ENCODE assay signal across 11 cellular contexts in the genomic region with DNA sequence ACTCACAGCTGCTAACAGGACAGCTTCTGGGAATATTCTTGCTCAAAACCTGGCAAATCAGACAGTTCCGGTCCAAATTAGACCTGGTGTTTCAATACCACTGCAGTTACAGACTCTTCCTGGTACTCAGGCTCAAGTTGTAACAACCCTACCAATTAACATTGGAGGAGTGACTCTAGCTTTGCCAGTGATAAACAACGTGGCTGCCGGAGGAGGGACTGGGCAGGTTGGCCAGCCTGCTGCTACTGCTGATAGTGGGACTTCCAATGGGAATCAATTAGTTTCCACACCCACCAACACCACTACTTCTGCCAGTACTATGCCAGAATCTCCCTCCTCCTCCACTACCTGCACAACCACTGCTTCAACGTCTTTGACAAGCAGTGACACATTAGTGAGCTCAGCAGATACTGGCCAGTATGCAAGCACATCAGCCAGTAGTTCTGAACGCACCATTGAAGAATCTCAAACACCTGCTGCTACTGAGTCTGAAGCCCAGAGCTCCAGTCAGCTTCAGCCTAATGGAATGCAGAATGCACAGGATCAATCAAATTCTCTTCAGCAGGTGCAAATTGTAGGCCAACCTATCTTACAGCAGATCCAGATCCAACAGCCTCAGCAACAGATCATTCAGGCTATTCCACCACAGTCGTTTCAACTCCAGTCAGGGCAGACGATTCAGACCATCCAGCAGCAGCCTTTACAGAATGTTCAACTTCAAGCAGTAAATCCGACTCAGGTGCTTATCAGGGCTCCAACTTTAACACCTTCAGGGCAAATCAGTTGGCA. TPM values are rescaled to one million over a fixed set of nuclear protein-coding genes. Genes with fewer than 3 reads are reported as not detected.
DNase-seq lines count a peak whose midpoint lies in the region; ATAC-seq and TF ChIP-seq lines count a peak whose summit lies in the region.
"Had no signal": no experiment of that assay in that cellular context is flagged by ENCODE, and none has a peak within 500 bp of the region (broad histone marks: within the 10 kb centered on the region; RNA-seq: fewer than 3 reads in every experiment).

No MANE protein-coding gene starts in this region.

- peak overlapping the region; percentile 16 for H3K27ac Mint-ChIP-seq in activated CD8-positive, alpha-beta T cell treated with anti-CD3 and anti-CD28 coated beads, Interleukin-2, amount 10 ng/mL, durations not matched to agents 7 days and 5 days
- H3K27ac Mint-ChIP-seq in naive B cell, result no peak overlapping the region

- H3K4me3 Mint-ChIP-seq in activated CD8-positive, alpha-beta T cell treated with anti-CD3 and anti-CD28 coated beads, Interleukin-2, amount 10 ng/mL, durations not matched to agents 7 days and 5 days, result peak overlapping the region; percentile 95
- H3K4me3 Mint-ChIP-seq in naive B cell, result peak overlapping the region; percentile 75 to 100 (median 98)

- H3K4me1 ChIP-seq in BLaER1 treated with 17β-estradiol and CSF1 and Interleukin-3, amounts not matched to agents 10 nM and 100 nM, result peaks cover 41 to 56% (median 52%) of the 10 kb centered on the region in 10 experiments
- H3K4me1 ChIP-seq in stomach, result peaks cover 30 to 59% (median 44%) of the 10 kb centered on the region in 4 donors

- intact Hi-C loops in stomach (cut with DNase I; ENCODE audit: low total_unique reads), result no loop called here

- no peak overlapping the region for H3K27ac ChIP-seq in BLaER1 treated with 17β-estradiol and CSF1 and Interleukin-3, amounts not matched to agents 10 nM and 100 nM
- no peak overlapping the region for H3K27ac ChIP-seq in stomach
- H3K27ac ChIP-seq: upper lobe of right lung had no signal

- POLR2A ChIA-PET in activated CD8-positive, alpha-beta T cell treated with anti-CD3 and anti-CD28 coated beads, Interleukin-2, amount 10 ng/mL, durations not matched to agents 7 days and 5 days (lab: Charles Lee), result no interaction called here

- H3K4me2 ChIP-seq in BLaER1 treated with 17β-estradiol and CSF1 and Interleukin-3, amounts not matched to agents 10 nM and 100 nM, result peak overlapping the region; percentile 10 to 92 (median 79); a peak in 19 of 22 replicates

- H3K9me3 ChIP-seq in BLaER1 treated with 17β-estradiol and CSF1 and Interleukin-3, amounts not matched to agents 10 nM and 100 nM (replicated peaks in 1 of 11), result peaks cover 0 to 6% (median 0%) of the 10 kb centered on the region in 11 experiments; a peak in 2 of 22 replicates
- no peaks in the 10 kb centered on the region for H3K9me3 ChIP-seq in stomach
- H3K9me3 ChIP-seq: upper lobe of right lung had no signal

- DNase-seq in GM06990 (ENCODE audit: extremely low read depth, insufficient read length) (no peak), naive B cell (no peak), NCI-H187 treated with DMSO at 0.1 percent for 48 hours (lab: John Stamatoyannopoulos, UW) (no peak), stomach (no peak), AG20443 (ENCODE audit: low spot score) (no peak)
- DNase-seq in activated CD8-positive, alpha-beta T cell treated with anti-CD3 and anti-CD28 coated beads, Interleukin-2, amount 10 ng/mL, durations not matched to agents 7 days and 5 days, result no peak
- DNase-seq: MM.1S, posterior cingulate gyrus, upper lobe of right lung had no signal

- ATAC-seq in activated CD8-positive, alpha-beta T cell treated with anti-CD3 and anti-CD28 coated beads, Interleukin-2, amount 10 ng/mL, durations not matched to agents 7 days and 5 days, result no peak
- ATAC-seq in naive B cell (ENCODE audit: low read depth in 2 of 2) (no peak), GM18909 (IDR thresholded peaks at IDR 0.05; ENCODE audit: poor library complexity, unreplicated experiment) (no peak)
- ATAC-seq: upper lobe of right lung had no signal

- peaks cover 0 to 38% (median 16%) of the 10 kb centered on the region in 11 experiments; a peak in 13 of 22 replicates for H3K36me3 ChIP-seq in BLaER1 treated with 17β-estradiol and CSF1 and Interleukin-3, amounts not matched to agents 10 nM and 100 nM
- H3K36me3 ChIP-seq in GM06990 (ENCODE audit: control insufficient read depth, insufficient read depth, low read length) (no peaks in the 10 kb centered on the region), stomach (peaks cover 0 to 5% (median 0%) of the 10 kb centered on the region in 4 donors)

- no peaks in the 10 kb centered on the region for H3K9me3 Mint-ChIP-seq in activated CD8-positive, alpha-beta T cell treated with anti-CD3 and anti-CD28 coated beads, Interleukin-2, amount 10 ng/mL, durations not matched to agents 7 days and 5 days (ENCODE audit: insufficient read depth)
- H3K9me3 Mint-ChIP-seq in naive B cell, result no peaks in the 10 kb centered on the region

- no peak for TF ChIP-seq EP300 in stomach (IDR thresholded peaks at IDR 0.05)

- WGBS in stomach, 5 donors, result 28 to 52% (median 36%) methylated on average over 8 of the region's 8 CpGs

- no peak overlapping the region for H3K4me3 ChIP-seq in BLaER1 treated with 17β-estradiol and CSF1 and Interleukin-3, amounts not matched to agents 10 nM and 100 nM
- H3K4me3 ChIP-seq in GM06990 (replicated peaks; ENCODE audit: low read depth, low read length) (peak overlapping the region; percentile 49; the same call in 1 of the 2 replicates), stomach (peak overlapping the region in 2 of 4 donors; percentile 9 to 11)
- H3K4me3 ChIP-seq: upper lobe of right lung had no signal

- H3K27me3 Mint-ChIP-seq in activated CD8-positive, alpha-beta T cell treated with anti-CD3 and anti-CD28 coated beads, Interleukin-2, amount 10 ng/mL, durations not matched to agents 7 days and 5 days (ENCODE audit: low read depth), result no peaks in the 10 kb centered on the region
- no peaks in the 10 kb centered on the region for H3K27me3 Mint-ChIP-seq in naive B cell

- CTCF ChIA-PET in activated CD8-positive, alpha-beta T cell treated with anti-CD3 and anti-CD28 coated beads, Interleukin-2, amount 10 ng/mL, durations not matched to agents 7 days and 5 days (lab: Charles Lee), result interaction anchor here (0.7 to 1.3 kb wide), 4 partner anchors 63 to 176 kb away, joined by 3 read pairs; no protein-coding TSS in a partner anchor

- peaks cover 0 to 21% (median 0%) of the 10 kb centered on the region in 11 experiments; a peak in 5 of 22 replicates for H4K20me1 ChIP-seq in BLaER1 treated with 17β-estradiol and CSF1 and Interleukin-3, amounts not matched to agents 10 nM and 100 nM

- 0 out of 22 replicates have a peak overlapping the region, but pooled peaks of 1 of the 11 experiments have one; percentile 95 for H3K9ac ChIP-seq in BLaER1 treated with 17β-estradiol and CSF1 and Interleukin-3, amounts not matched to agents 10 nM and 100 nM

- TF ChIP-seq CTCF in GM06990 (IDR thresholded peaks at IDR 0.05; ENCODE audit: insufficient read depth, low read length, poor library complexity, severe bottlenecking) (no peak), stomach (IDR thresholded peaks at IDR 0.05) (no peak)

- TF ChIP-seq POLR2A in stomach (IDR thresholded peaks at IDR 0.05), result no peak

- peaks cover 66% of the 10 kb centered on the region for H3K4me1 Mint-ChIP-seq in activated CD8-positive, alpha-beta T cell treated with anti-CD3 and anti-CD28 coated beads, Interleukin-2, amount 10 ng/mL, durations not matched to agents 7 days and 5 days (ENCODE audit: low read depth)
- peaks cover 44 to 68% (median 59%) of the 10 kb centered on the region in 3 donors for H3K4me1 Mint-ChIP-seq in naive B cell

- H3K27me3 ChIP-seq in BLaER1 treated with 17β-estradiol and CSF1 and Interleukin-3, amounts not matched to agents 10 nM and 100 nM, result no peaks in the 10 kb centered on the region
- H3K27me3 ChIP-seq in GM06990 (replicated peaks; ENCODE audit: control insufficient read depth, insufficient read depth, low read length) (no peaks in the 10 kb centered on the region), stomach (no peaks in the 10 kb centered on the region)
- H3K27me3 ChIP-seq: upper lobe of right lung had no signal

- H3K36me3 Mint-ChIP-seq in activated CD8-positive, alpha-beta T cell treated with anti-CD3 and anti-CD28 coated beads, Interleukin-2, amount 10 ng/mL, durations not matched to agents 7 days and 5 days (ENCODE audit: low read depth), result peaks cover 60% of the 10 kb centered on the region
- H3K36me3 Mint-ChIP-seq in naive B cell, result peaks cover 5 to 8% of the 10 kb centered on the region in 2 donors

RNA-seq across cellular contexts. Expression of a gene that starts 2.1 kb away (rescaled TPM):
- 10 to 100 TPM; 37.0 to 38.2 TPM for total RNA-seq in activated CD8-positive, alpha-beta T cell treated with anti-CD3 and anti-CD28 coated beads, Interleukin-2, amount 10 ng/mL, durations not matched to agents 7 days and 5 days
- polyA plus RNA-seq in naive B cell (ENCODE audit: low read depth in 6 of 6) (10 to 100 TPM in 3 of 6 donors, 1 to 10 TPM in 3; 7.8 to 14.3 (median 10.5) TPM), stomach (1 to 10 TPM; 1.2 to 1.4 (median 1.4) TPM)
- total RNA-seq in stomach, result 10 to 100 TPM in 2 of 5 donors, 1 to 10 TPM in 2, under 1 TPM in 1; 0.58 to 16.7 (median 7.7) TPM
